11 cellular contexts compared by ENCODE assay signal in genomic region chr15:23823508-23823907, GRCh38.
DNase-seq lines count a peak whose midpoint lies in the region; ATAC-seq, FAIRE-seq and TF ChIP-seq lines count a peak whose summit lies in the region.
"Had no signal": no experiment of that assay in that cellular context is flagged by ENCODE, and none has a peak within 500 bp of the region (broad histone marks: within the 10 kb centered on the region; RNA-seq: fewer than 3 reads in every experiment).

No MANE protein-coding gene starts in this region.

- peaks cover 2 to 26% (median 11%) of the 10 kb centered on the region in 6 donors for H3K9me3 Mint-ChIP-seq in immature natural killer cell

- FAIRE-seq in urothelium cell line (lab: Jason Lieb, UNC), result no peak
- FAIRE-seq: TTC549 had no signal

- peak; percentile 18 for DNase-seq in activated CD4-positive, alpha-beta T cell treated with anti-CD3 and anti-CD28 coated beads for 48 hours
- no peak for DNase-seq in activated CD4-positive, alpha-beta T cell treated with anti-CD3 and anti-CD28 coated beads, Interleukin-2, amount 50 U/mL, for 1 hour
- peak; percentile 47 for DNase-seq in Karpas-422
- DNase-seq in mucosa of descending colon, result peak in 1 of 3 donors; percentile 12
- DNase-seq in immature natural killer cell, result no peak
- DNase-seq in urothelium cell line (ENCODE audit: low spot score), result no peak
- DNase-seq: ovary, upper lobe of left lung had no signal

- H3K4me1 Mint-ChIP-seq in immature natural killer cell, result no peaks in the 10 kb centered on the region

- ATAC-seq in mucosa of descending colon (peak; percentile 31), GM21717 (IDR thresholded peaks at IDR 0.05; ENCODE audit: unreplicated experiment) (no peak)

- no peak overlapping the region for H3K9ac ChIP-seq in Karpas-422 (ENCODE audit: low read length)

- H3K4me3 Mint-ChIP-seq in immature natural killer cell, result no peak overlapping the region

- peaks cover 25% of the 10 kb centered on the region for H3K9me3 ChIP-seq in Karpas-422 (ENCODE audit: low read length)
- no peaks in the 10 kb centered on the region for H3K9me3 ChIP-seq in mucosa of descending colon
- H3K9me3 ChIP-seq: ovary had no signal

- no peak overlapping the region for H3K27ac Mint-ChIP-seq in immature natural killer cell

- H3K79me2 ChIP-seq in Karpas-422 (ENCODE audit: low read length), result no peaks in the 10 kb centered on the region

- no peak overlapping the region for H3K27ac ChIP-seq in Karpas-422 (ENCODE audit: low read length)
- no peak overlapping the region for H3K27ac ChIP-seq in VCaP
- H3K27ac ChIP-seq: ovary, upper lobe of left lung had no signal

- intact Hi-C loops in mucosa of descending colon (cut with DNase I, micrococcal nuclease), result no loop called here

- H3K36me3 Mint-ChIP-seq in immature natural killer cell, result no peaks in the 10 kb centered on the region

- no peaks in the 10 kb centered on the region for H3K36me3 ChIP-seq in Karpas-422 (ENCODE audit: insufficient read depth, low read length)
- no peaks in the 10 kb centered on the region for H3K36me3 ChIP-seq in mucosa of descending colon (ENCODE audit: low read depth)
- H3K36me3 ChIP-seq: ovary, upper lobe of left lung had no signal

- no peaks in the 10 kb centered on the region for H3K27me3 ChIP-seq in Karpas-422 (ENCODE audit: low read length)
- H3K27me3 ChIP-seq: ovary, upper lobe of left lung had no signal

- H3K4me2 ChIP-seq in Karpas-422 (ENCODE audit: low read depth, low read length, poor library complexity, severe bottlenecking), result no peak overlapping the region

- TF ChIP-seq CTCF in VCaP (conservative IDR thresholded peaks at IDR 0.05) (0 out of 2 replicates have a peak, but pooled peaks have one; percentile 10), mucosa of descending colon (IDR thresholded peaks at IDR 0.05) (no peak)

- no peaks in the 10 kb centered on the region for H3K9me2 ChIP-seq in Karpas-422 (replicated peaks; ENCODE audit: insufficient read depth, low read length)

- H3K4me3 ChIP-seq in Karpas-422 (ENCODE audit: low read length) (no peak overlapping the region), mucosa of descending colon (no peak overlapping the region)
- H3K4me3 ChIP-seq: ovary, upper lobe of left lung had no signal

- H3K4me1 ChIP-seq in Karpas-422 (ENCODE audit: low read length) (no peaks in the 10 kb centered on the region), mucosa of descending colon (ENCODE audit: low read depth) (no peaks in the 10 kb centered on the region)
- H3K4me1 ChIP-seq: upper lobe of left lung had no signal

- H3K27me3 Mint-ChIP-seq in immature natural killer cell (ENCODE audit: low read depth in 3 of 3), result peaks cover 2% of the 10 kb centered on the region in 3 donors

- no peak overlapping the region for H2AFZ ChIP-seq in Karpas-422 (ENCODE audit: low read length)

- H4K20me1 ChIP-seq in Karpas-422 (ENCODE audit: insufficient read depth, low read depth, low read length), result no peaks in the 10 kb centered on the region

Comparison
In these comparisons a context has a peak if more than half of its experiments do, and no peak if none do; other contexts are left out.
1. DNase-seq: peak in activated CD4-positive, alpha-beta T cell treated with anti-CD3 and anti-CD28 coated beads for 48 hours (single experiment) and Karpas-422 (single experiment); none in activated CD4-positive, alpha-beta T cell treated with anti-CD3 and anti-CD28 coated beads, Interleukin-2, amount 50 U/mL, for 1 hour (single experiment), immature natural killer cell (0 of 3) and urothelium cell line (single experiment).